1 cellular context compared by ENCODE assay signal in the genomic region with DNA sequence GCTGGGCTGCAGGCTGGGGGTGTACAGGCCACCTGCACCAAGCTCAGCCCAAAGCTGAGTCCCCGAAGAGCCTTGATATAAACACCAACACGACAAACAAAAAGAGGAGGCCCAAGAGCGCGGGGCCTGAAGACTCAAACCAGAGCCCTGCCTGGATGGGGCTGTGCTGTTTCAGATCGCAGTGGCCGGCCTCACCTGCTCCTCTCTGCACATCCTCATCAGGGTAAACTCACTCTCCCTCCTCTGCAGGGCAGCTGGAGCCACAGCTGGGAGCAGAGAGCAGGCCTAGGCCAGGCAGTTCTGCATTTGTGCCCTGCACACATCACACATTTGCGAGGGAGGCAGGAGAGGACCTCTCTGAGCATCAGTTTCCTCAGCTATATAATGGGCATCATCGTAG.
TF ChIP-seq lines count a peak whose summit lies in the region.

No MANE protein-coding gene starts in this region.

TF ChIP-seq in HepG2, 621 proteins besides CTCF, POLR2A, EP300 and RAD21:
- TF ChIP-seq, protein P1, sequence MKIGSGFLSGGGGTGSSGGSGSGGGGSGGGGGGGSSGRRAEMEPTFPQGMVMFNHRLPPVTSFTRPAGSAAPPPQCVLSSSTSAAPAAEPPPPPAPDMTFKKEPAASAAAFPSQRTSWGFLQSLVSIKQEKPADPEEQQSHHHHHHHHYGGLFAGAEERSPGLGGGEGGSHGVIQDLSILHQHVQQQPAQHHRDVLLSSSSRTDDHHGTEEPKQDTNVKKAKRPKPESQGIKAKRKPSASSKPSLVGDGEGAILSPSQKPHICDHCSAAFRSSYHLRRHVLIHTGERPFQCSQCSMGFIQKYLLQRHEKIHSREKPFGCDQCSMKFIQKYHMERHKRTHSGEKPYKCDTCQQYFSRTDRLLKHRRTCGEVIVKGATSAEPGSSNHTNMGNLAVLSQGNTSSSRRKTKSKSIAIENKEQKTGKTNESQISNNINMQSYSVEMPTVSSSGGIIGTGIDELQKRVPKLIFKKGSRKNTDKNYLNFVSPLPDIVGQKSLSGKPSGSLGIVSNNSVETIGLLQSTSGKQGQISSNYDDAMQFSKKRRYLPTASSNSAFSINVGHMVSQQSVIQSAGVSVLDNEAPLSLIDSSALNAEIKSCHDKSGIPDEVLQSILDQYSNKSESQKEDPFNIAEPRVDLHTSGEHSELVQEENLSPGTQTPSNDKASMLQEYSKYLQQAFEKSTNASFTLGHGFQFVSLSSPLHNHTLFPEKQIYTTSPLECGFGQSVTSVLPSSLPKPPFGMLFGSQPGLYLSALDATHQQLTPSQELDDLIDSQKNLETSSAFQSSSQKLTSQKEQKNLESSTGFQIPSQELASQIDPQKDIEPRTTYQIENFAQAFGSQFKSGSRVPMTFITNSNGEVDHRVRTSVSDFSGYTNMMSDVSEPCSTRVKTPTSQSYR (CRISPR knock-in tag; IDR thresholded peaks at IDR 0.05; ENCODE audit: borderline replicate concordance) = no peak
- TF ChIP-seq ZNF530 (CRISPR knock-in tag; IDR thresholded peaks at IDR 0.05; ENCODE audit: low read depth) (no peak), ZNF768 (CRISPR knock-in tag; IDR thresholded peaks at IDR 0.05) (0 out of 2 replicates have a peak, but pooled peaks have one; percentile 23), ZNF629 (CRISPR knock-in tag; conservative IDR thresholded peaks at IDR 0.05) (peak; percentile 70; the same call in 1 of the 2 replicates)
- TF ChIP-seq, protein P2, sequence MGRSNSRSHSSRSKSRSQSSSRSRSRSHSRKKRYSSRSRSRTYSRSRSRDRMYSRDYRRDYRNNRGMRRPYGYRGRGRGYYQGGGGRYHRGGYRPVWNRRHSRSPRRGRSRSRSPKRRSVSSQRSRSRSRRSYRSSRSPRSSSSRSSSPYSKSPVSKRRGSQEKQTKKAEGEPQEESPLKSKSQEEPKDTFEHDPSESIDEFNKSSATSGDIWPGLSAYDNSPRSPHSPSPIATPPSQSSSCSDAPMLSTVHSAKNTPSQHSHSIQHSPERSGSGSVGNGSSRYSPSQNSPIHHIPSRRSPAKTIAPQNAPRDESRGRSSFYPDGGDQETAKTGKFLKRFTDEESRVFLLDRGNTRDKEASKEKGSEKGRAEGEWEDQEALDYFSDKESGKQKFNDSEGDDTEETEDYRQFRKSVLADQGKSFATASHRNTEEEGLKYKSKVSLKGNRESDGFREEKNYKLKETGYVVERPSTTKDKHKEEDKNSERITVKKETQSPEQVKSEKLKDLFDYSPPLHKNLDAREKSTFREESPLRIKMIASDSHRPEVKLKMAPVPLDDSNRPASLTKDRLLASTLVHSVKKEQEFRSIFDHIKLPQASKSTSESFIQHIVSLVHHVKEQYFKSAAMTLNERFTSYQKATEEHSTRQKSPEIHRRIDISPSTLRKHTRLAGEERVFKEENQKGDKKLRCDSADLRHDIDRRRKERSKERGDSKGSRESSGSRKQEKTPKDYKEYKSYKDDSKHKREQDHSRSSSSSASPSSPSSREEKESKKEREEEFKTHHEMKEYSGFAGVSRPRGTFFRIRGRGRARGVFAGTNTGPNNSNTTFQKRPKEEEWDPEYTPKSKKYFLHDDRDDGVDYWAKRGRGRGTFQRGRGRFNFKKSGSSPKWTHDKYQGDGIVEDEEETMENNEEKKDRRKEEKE (IDR thresholded peaks at IDR 0.05) = no peak
- TF ChIP-seq, protein P3, sequence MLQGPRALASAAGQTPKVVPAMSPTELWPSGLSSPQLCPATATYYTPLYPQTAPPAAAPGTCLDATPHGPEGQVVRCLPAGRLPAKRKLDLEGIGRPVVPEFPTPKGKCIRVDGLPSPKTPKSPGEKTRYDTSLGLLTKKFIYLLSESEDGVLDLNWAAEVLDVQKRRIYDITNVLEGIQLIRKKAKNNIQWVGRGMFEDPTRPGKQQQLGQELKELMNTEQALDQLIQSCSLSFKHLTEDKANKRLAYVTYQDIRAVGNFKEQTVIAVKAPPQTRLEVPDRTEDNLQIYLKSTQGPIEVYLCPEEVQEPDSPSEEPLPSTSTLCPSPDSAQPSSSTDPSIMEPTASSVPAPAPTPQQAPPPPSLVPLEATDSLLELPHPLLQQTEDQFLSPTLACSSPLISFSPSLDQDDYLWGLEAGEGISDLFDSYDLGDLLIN (CRISPR knock-in tag; IDR thresholded peaks at IDR 0.05; ENCODE audit: borderline replicate concordance) = no peak
TF ChIP-seq in HepG2: peak in this region for 2.
